ENCODE assay signal across 13 cellular contexts in the genomic region with DNA sequence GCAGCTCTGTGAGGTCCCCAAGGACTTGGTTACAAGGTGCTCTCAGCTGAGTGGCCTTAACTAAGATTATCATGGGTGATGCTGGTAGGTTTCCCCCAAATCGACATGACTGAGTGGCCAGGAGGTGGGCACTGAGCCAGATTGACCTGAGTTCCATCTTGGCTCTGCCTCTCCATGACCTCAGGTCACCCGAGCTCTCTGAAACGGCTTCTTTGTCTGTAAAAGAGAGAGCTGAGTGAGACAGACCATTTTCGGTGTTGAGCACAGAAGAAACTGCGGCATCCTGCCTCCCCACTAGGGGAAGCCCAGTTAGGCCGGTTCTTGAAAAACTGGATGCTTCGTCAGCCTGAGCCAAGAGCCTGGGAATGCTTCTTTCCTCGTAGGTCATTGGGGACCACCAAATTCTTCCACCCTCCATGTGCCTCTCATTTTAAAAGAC. TPM values are rescaled to one million over a fixed set of nuclear protein-coding genes. Genes with fewer than 3 reads are reported as not detected.
A peak's percentile ranks its signal among the peaks of the same experiment; 100 is the strongest.
DNase-seq lines count a peak whose midpoint lies in the region; ATAC-seq and TF ChIP-seq lines count a peak whose summit lies in the region.
"Had no signal": no experiment of that assay in that cellular context is flagged by ENCODE, and none has a peak within 500 bp of the region (broad histone marks: within the 10 kb centered on the region; RNA-seq: fewer than 3 reads in every experiment).

No MANE protein-coding gene starts in this region.

- H3K4me3 Mint-ChIP-seq in nephron progenitor cell, result no peak overlapping the region
- H3K4me3 Mint-ChIP-seq: activated T-cell treated with anti-CD3 and anti-CD28 coated beads, Interleukin-2, amount 50 U/mL, for 4 hours; T-helper 1 cell treated with Interleukin-12 subunit alpha and Interleukin-12 subunit beta and Interleukin-4 antibody, amounts not matched to agents 30 μg/mL and 1 μg/mL, for 36 hours had no signal

- no peak overlapping the region for H3K27ac Mint-ChIP-seq in nephron progenitor cell
- H3K27ac Mint-ChIP-seq: T-helper 1 cell treated with Interleukin-12 subunit alpha and Interleukin-12 subunit beta and Interleukin-4 antibody, amounts not matched to agents 30 μg/mL and 1 μg/mL, for 36 hours had no signal

- TF ChIP-seq CTCF in DND-41 (IDR thresholded peaks at IDR 0.05; ENCODE audit: borderline replicate concordance, extremely low read depth, low read length, poor library complexity, severe bottlenecking) (peak; percentile 28), HCT116 (IDR thresholded peaks at IDR 0.05 in 2 of 3, conservative IDR thresholded peaks at IDR 0.05 in 1 of 3; ENCODE audit: borderline replicate concordance in 1 of 3, insufficient read depth in 1 of 3, low read depth in 2 of 3, low read length in 2 of 3) (peak in 2 of 3 experiments; percentile 36 to 37; a peak in 4 of 6 replicates), epithelial cell of esophagus (IDR thresholded peaks at IDR 0.05; ENCODE audit: insufficient read depth, low read depth, low read length, missing control alignments) (peak; percentile 34), nephron progenitor cell (IDR thresholded peaks at IDR 0.05) (peak; percentile 7), spleen (IDR thresholded peaks at IDR 0.05 in 8 of 11, conservative IDR thresholded peaks at IDR 0.05 in 3 of 11) (no peak)

- ATAC-seq in DND-41 (ENCODE audit: insufficient read depth, low read depth), result no peak
- ATAC-seq in HCT116, result peak; percentile 62
- ATAC-seq in HG03565 (IDR thresholded peaks at IDR 0.05; ENCODE audit: unreplicated experiment), result no peak
- ATAC-seq: activated T-cell treated with anti-CD3 and anti-CD28 coated beads, Interleukin-2, amount 50 U/mL, for 4 hours had no signal

- no peaks in the 10 kb centered on the region; the same call in 1 of the 2 replicates for H4K20me1 ChIP-seq in DND-41 (ENCODE audit: insufficient read depth, low read length)
- no peaks in the 10 kb centered on the region for H4K20me1 ChIP-seq in HCT116 (ENCODE audit: insufficient read depth)

- peaks cover 9% of the 10 kb centered on the region for H3K9me3 Mint-ChIP-seq in nephron progenitor cell
- H3K9me3 Mint-ChIP-seq: activated T-cell treated with anti-CD3 and anti-CD28 coated beads, Interleukin-2, amount 50 U/mL, for 4 hours; T-helper 1 cell treated with Interleukin-12 subunit alpha and Interleukin-12 subunit beta and Interleukin-4 antibody, amounts not matched to agents 30 μg/mL and 1 μg/mL, for 36 hours had no signal

- no peak for TF ChIP-seq RAD21 in HCT116 (IDR thresholded peaks at IDR 0.05; ENCODE audit: low read depth)

- H3K4me1 ChIP-seq in DND-41 (ENCODE audit: insufficient read depth, low read length) (no peaks in the 10 kb centered on the region), HCT116 (ENCODE audit: control insufficient read depth in 1 of 2, insufficient read depth in 2 of 2, low read length in 2 of 2) (peaks cover 0 to 3% of the 10 kb centered on the region in 2 experiments; a peak in 1 of 4 replicates), spleen (peaks cover 0 to 12% (median 8%) of the 10 kb centered on the region in 6 donors)

- H3K9me2 ChIP-seq in HCT116 (ENCODE audit: insufficient read depth), result no peaks in the 10 kb centered on the region

- H2AFZ ChIP-seq in DND-41 (ENCODE audit: low read depth, low read length) (no peak overlapping the region), HCT116 (ENCODE audit: low read depth, low read length, poor library complexity, severe bottlenecking) (no peak overlapping the region)

- RAD21 ChIA-PET in HCT116 (lab: Charles Lee; ENCODE audit: low non-redundant PET in 1 of 2, low total read pairs in 2 of 2, uncharacterized antibody in 2 of 2, unreplicated experiment in 2 of 2), result no interaction called here

- no peaks in the 10 kb centered on the region for H3K9me3 ChIP-seq in DND-41 (ENCODE audit: insufficient read depth, low read length, severe bottlenecking)
- no peaks in the 10 kb centered on the region for H3K9me3 ChIP-seq in HCT116 (ENCODE audit: control insufficient read depth in 1 of 2, insufficient read depth in 1 of 2, low read depth in 1 of 2, low read length in 2 of 2)
- H3K9me3 ChIP-seq in spleen, result no peaks in the 10 kb centered on the region

- TF ChIP-seq POLR2A in HCT116 (IDR thresholded peaks at IDR 0.05; ENCODE audit: borderline replicate concordance, extremely low read depth, insufficient read depth, insufficient read length) (no peak), spleen (IDR thresholded peaks at IDR 0.05) (no peak)

- H3K36me3 ChIP-seq in DND-41 (ENCODE audit: insufficient read depth, low read length) (no peaks in the 10 kb centered on the region), HCT116 (ENCODE audit: control insufficient read depth in 1 of 2, insufficient read depth in 2 of 2, low read length in 2 of 2) (no peaks in the 10 kb centered on the region), spleen (no peaks in the 10 kb centered on the region)

- H3K9ac ChIP-seq in DND-41 (ENCODE audit: low read depth, low read length), result no peak overlapping the region
- no peak overlapping the region for H3K9ac ChIP-seq in HCT116 (ENCODE audit: low read length)

- CTCF ChIA-PET in HCT116 (lab: Charles Lee), result interaction anchor here (0.7 kb wide), 1 partner anchor 20 kb away, joined by 3 read pairs; no protein-coding TSS in a partner anchor

- peaks cover 6% of the 10 kb centered on the region for H3K27me3 Mint-ChIP-seq in nephron progenitor cell (ENCODE audit: low read depth, poor library complexity)

- H3K4me2 ChIP-seq in DND-41 (ENCODE audit: insufficient read depth, low read length) (no peak overlapping the region), HCT116 (ENCODE audit: low read length) (no peak overlapping the region)

- 63 to 86% (median 80%) methylated on average over 8 of the region's 8 CpGs for WGBS in spleen, 5 donors

- H3K79me2 ChIP-seq in DND-41 (ENCODE audit: insufficient read depth, low read length) (no peaks in the 10 kb centered on the region), HCT116 (ENCODE audit: insufficient read depth, low read length) (no peaks in the 10 kb centered on the region)

- H3K36me3 Mint-ChIP-seq in nephron progenitor cell (ENCODE audit: low read depth), result no peaks in the 10 kb centered on the region

- intact Hi-C loops in HCT116 (cut with micrococcal nuclease) (no loop called here), spleen (cut with DNase I; ENCODE audit: low total_unique reads) (no loop called here)

- peaks cover 50% of the 10 kb centered on the region for H3K4me1 Mint-ChIP-seq in nephron progenitor cell

- H3K27me3 ChIP-seq in DND-41 (ENCODE audit: insufficient read depth, low read length, poor library complexity) (peaks cover 25% of the 10 kb centered on the region), HCT116 (ENCODE audit: insufficient read depth, low read length) (0 out of 2 replicates have a peak, but pooled peaks cover 4% of the 10 kb centered on the region), spleen (replicated peaks in 1 of 7) (peaks cover 0 to 44% (median 0%) of the 10 kb centered on the region in 7 donors)

- H3K27ac ChIP-seq in DND-41 (ENCODE audit: low read length), result no peak overlapping the region
- H3K27ac ChIP-seq in HCT116 (ENCODE audit: low read depth, low read length), result no peak overlapping the region
- H3K27ac ChIP-seq in spleen, result no peak overlapping the region
- H3K27ac ChIP-seq: dorsolateral prefrontal cortex had no signal

- no TSS peak for BruUV-seq in HCT116 (replicated peaks; lab: Mats Ljungman, UMichigan)

- DNase-seq in DND-41 (no peak), HCT116 (ENCODE audit: low read depth, low spot score) (no peak), epithelial cell of esophagus (ENCODE audit: low read depth) (peak; percentile 38), nephron progenitor cell (no peak), spleen (no peak), DMS79 (lab: John Stamatoyannopoulos, UW) (no peak)
- DNase-seq: activated T-cell treated with anti-CD3 and anti-CD28 coated beads, Interleukin-2, amount 50 U/mL, for 4 hours; NCI-H146; NCI-H526 treated with DMSO at 0.1 percent for 48 hours; stimulated activated CD4-positive, alpha-beta T cell treated with anti-CD3 and anti-CD28 coated beads, Interleukin-4, amount 100 ng/mL, for 24 hours had no signal

- H3K4me3 ChIP-seq in DND-41 (ENCODE audit: low read depth in 1 of 2, low read length in 2 of 2) (no peak overlapping the region), HCT116 (replicated peaks in 1 of 2; ENCODE audit: low read depth in 1 of 2, low read length in 2 of 2) (no peak overlapping the region), epithelial cell of esophagus (ENCODE audit: low read length) (no peak overlapping the region), spleen (no peak overlapping the region)
- H3K4me3 ChIP-seq: dorsolateral prefrontal cortex had no signal

- POLR2A ChIA-PET in HCT116 (lab: Charles Lee), result interaction anchor here (0.8 kb wide), 1 partner anchor 15 kb away, joined by 3 read pairs; no protein-coding TSS in a partner anchor

TF ChIP-seq in HCT116, 20 proteins besides CTCF, POLR2A, EP300 and RAD21 (continues in another document):
- TF ChIP-seq ZFX (IDR thresholded peaks at IDR 0.05), result no peak
- no peak for TF ChIP-seq SP1 (IDR thresholded peaks at IDR 0.05; ENCODE audit: low read depth)
- no peak for TF ChIP-seq ELF1 (IDR thresholded peaks at IDR 0.05; ENCODE audit: borderline replicate concordance, low read depth)
- no peak for TF ChIP-seq POLR2AphosphoS5 (IDR thresholded peaks at IDR 0.05; ENCODE audit: low read depth, low read length)

RNA-seq across cellular contexts. Expression of a gene that starts 14.1 kb away (rescaled TPM):
- total RNA-seq in HCT116 (2021; ENCODE audit: unreplicated experiment), result 55.1 TPM
- 48.5 and 50.3 TPM in 2 replicates for polyA plus RNA-seq in HCT116 (2012)
- 100 to 1,000 TPM in 1 of 7 donors, 10 to 100 TPM in 6; 62.6 to 105 (median 83.6) TPM for total RNA-seq in spleen
- 10 to 100 TPM; 34.4 to 47.3 (median 43.5) TPM for polyA plus RNA-seq in spleen

RNA-seq across cellular contexts. Expression of a gene that starts 55.6 kb away (rescaled TPM):
- 16.6 TPM for total RNA-seq in HCT116 (2021; ENCODE audit: unreplicated experiment)
- polyA plus RNA-seq in HCT116 (2012), result 18.5 and 19.7 TPM in 2 replicates
- 10 to 100 TPM; 31.7 to 61.7 (median 56.4) TPM for total RNA-seq in spleen
- 10 to 100 TPM; 19.3 to 56.7 (median 50.6) TPM for polyA plus RNA-seq in spleen

Comparison
In these comparisons a context has a peak if more than half of its experiments do, and no peak if none do; other contexts are left out.
1. CTCF ChIP-seq: peak in DND-41 (single experiment), HCT116 (2 of 3), epithelial cell of esophagus (single experiment) and nephron progenitor cell (single experiment); none in spleen (0 of 11).